31 cellular contexts compared by ENCODE assay signal in genomic region chr4:4889781-4890180, GRCh38. TPM values are rescaled to one million over a fixed set of nuclear protein-coding genes. Genes with fewer than 3 reads are reported as not detected.
"Had no signal": no experiment of that assay in that cellular context is flagged by ENCODE, and none has a peak within 500 bp of the region (broad histone marks: within the 10 kb centered on the region; RNA-seq: fewer than 3 reads in every experiment).

No MANE protein-coding gene starts in this region.

- H3K9me3 Mint-ChIP-seq: activated B cell treated with CpG ODN at 0.5 μM for 24 hours; activated CD4-positive, alpha-beta memory T cell treated with anti-CD3 and anti-CD28 coated beads, Interleukin-2, amount 10 ng/mL, durations not matched to agents 7 days and 5 days; activated CD4-positive, alpha-beta T cell treated with anti-CD3 and anti-CD28 coated beads, Interleukin-2, amount 10 ng/mL, durations not matched to agents 7 days and 5 days; activated naive CD4-positive, alpha-beta T cell treated with anti-CD3 and anti-CD28 coated beads, Interleukin-2, amount 10 ng/mL, durations not matched to agents 7 days and 5 days; activated naive CD4-positive, alpha-beta T cell treated with anti-CD3 and anti-CD28 coated beads, Interleukin-2, amount 50 U/mL, for 24 hours; activated naive CD8-positive, alpha-beta T cell treated with anti-CD3 and anti-CD28 coated beads, Interleukin-2, amount 10 ng/mL, durations not matched to agents 7 days and 5 days; activated naive CD8-positive, alpha-beta T cell treated with anti-CD3 and anti-CD28 coated beads, Interleukin-2, amount 50 U/mL, for 24 hours; activated T-cell treated with anti-CD3 and anti-CD28 coated beads, Interleukin-2, amount 50 U/mL, for 24 hours; activated T-helper 2 cell treated with anti-CD3 and anti-CD28 coated beads, Interferon-gamma antibody, Interleukin-2, Interleukin-4, amounts not matched to agents 10 μg/mL and 5 μg/mL and 100 μg/mL, durations not matched to agents 14 hours and 24 hours and 36 hours; central memory CD8-positive, alpha-beta T cell; T-helper 1 cell treated with Interleukin-12 subunit alpha and Interleukin-12 subunit beta and Interleukin-4 antibody, amounts not matched to agents 30 μg/mL and 1 μg/mL, for 36 hours; T-helper 2 cell treated with Interferon-gamma antibody and Interleukin-4, amounts not matched to agents 5 μg/mL and 100 μg/mL, for 36 hours had no signal

- H3K4me1 Mint-ChIP-seq: activated B cell treated with CpG ODN at 0.5 μM for 24 hours; activated CD4-positive, alpha-beta memory T cell treated with anti-CD3 and anti-CD28 coated beads, Interleukin-2, amount 10 ng/mL, durations not matched to agents 7 days and 5 days; activated CD4-positive, alpha-beta T cell treated with anti-CD3 and anti-CD28 coated beads, Interleukin-2, amount 10 ng/mL, durations not matched to agents 7 days and 5 days; activated CD8-positive, alpha-beta memory T cell treated with anti-CD3 and anti-CD28 coated beads, Interleukin-2, amount 10 ng/mL, durations not matched to agents 7 days and 5 days; activated naive CD4-positive, alpha-beta T cell treated with anti-CD3 and anti-CD28 coated beads, Interleukin-2, amount 10 ng/mL, durations not matched to agents 7 days and 5 days; activated naive CD4-positive, alpha-beta T cell treated with anti-CD3 and anti-CD28 coated beads, Interleukin-2, amount 50 U/mL, for 24 hours; activated naive CD8-positive, alpha-beta T cell treated with anti-CD3 and anti-CD28 coated beads, Interleukin-2, amount 10 ng/mL, durations not matched to agents 7 days and 5 days; activated naive CD8-positive, alpha-beta T cell treated with anti-CD3 and anti-CD28 coated beads, Interleukin-2, amount 50 U/mL, for 24 hours; central memory CD8-positive, alpha-beta T cell had no signal

- ATAC-seq: activated CD8-positive, alpha-beta memory T cell treated with anti-CD3 and anti-CD28 coated beads, Interleukin-2, amount 10 ng/mL, durations not matched to agents 7 days and 5 days; activated CD8-positive, alpha-beta T cell treated with anti-CD3 and anti-CD28 coated beads, Interleukin-2, amount 10 ng/mL, durations not matched to agents 7 days and 5 days; activated naive CD8-positive, alpha-beta T cell treated with anti-CD3 and anti-CD28 coated beads, Interleukin-2, amount 50 U/mL, for 24 hours had no signal

- DNase-seq: activated B cell treated with CpG ODN at 0.5 μM for 24 hours; activated CD4-positive, alpha-beta memory T cell treated with anti-CD3 and anti-CD28 coated beads, Interleukin-2, amount 10 ng/mL, durations not matched to agents 7 days and 5 days; activated CD4-positive, alpha-beta T cell treated with anti-CD3 and anti-CD28 coated beads for 4 hours; activated CD4-positive, alpha-beta T cell treated with anti-CD3 and anti-CD28 coated beads, Interleukin-2, amount 10 ng/mL, durations not matched to agents 7 days and 5 days; activated CD4-positive, alpha-beta T cell treated with anti-CD3 and anti-CD28 coated beads, Interleukin-2, amount 50 U/mL, for 48 hours; activated CD4-positive, CD25-positive, alpha-beta regulatory T cell treated with anti-CD3 and anti-CD28 coated beads, Interleukin-2, amount 50 U/mL, for 72 hours; activated CD8-positive, alpha-beta memory T cell treated with anti-CD3 and anti-CD28 coated beads for 24 hours; activated CD8-positive, alpha-beta memory T cell treated with anti-CD3 and anti-CD28 coated beads, Interleukin-2, amount 10 ng/mL, durations not matched to agents 7 days and 5 days; activated CD8-positive, alpha-beta memory T cell treated with anti-CD3 and anti-CD28 coated beads, Interleukin-2, amount 50 U/mL, for 48 hours; activated CD8-positive, alpha-beta T cell treated with anti-CD3 and anti-CD28 coated beads, Interleukin-2, amount 10 ng/mL, durations not matched to agents 7 days and 5 days; activated effector memory CD4-positive, alpha-beta T cell treated with Interleukin-2 at 50 U/mL for 16 hours; activated gamma-delta T cell; activated naive CD4-positive, alpha-beta T cell treated with anti-CD3 and anti-CD28 coated beads, Interleukin-2, amount 10 ng/mL, durations not matched to agents 7 days and 5 days; activated naive CD4-positive, alpha-beta T cell treated with Interleukin-2 at 50 U/mL for 16 hours; activated naive CD8-positive, alpha-beta T cell treated with anti-CD3 and anti-CD28 coated beads, Interleukin-2, amount 10 ng/mL, durations not matched to agents 7 days and 5 days; activated naive CD8-positive, alpha-beta T cell treated with anti-CD3 and anti-CD28 coated beads, Interleukin-2, amount 50 U/mL, for 24 hours; activated T-cell treated with anti-CD3 and anti-CD28 coated beads, Interleukin-2, amount 50 U/mL, for 24 hours; activated T-cell treated with anti-CD3 and anti-CD28 coated beads, Interleukin-2, amount 50 U/mL, for 48 hours; amygdala; caudate nucleus; cerebellar nuclear complex; T-helper 1 cell; T-helper 2 cell; T-helper 9 cell had no signal

- H3K36me3 Mint-ChIP-seq: activated CD8-positive, alpha-beta memory T cell treated with anti-CD3 and anti-CD28 coated beads, Interleukin-2, amount 10 ng/mL, durations not matched to agents 7 days and 5 days; activated naive CD4-positive, alpha-beta T cell treated with anti-CD3 and anti-CD28 coated beads, Interleukin-2, amount 10 ng/mL, durations not matched to agents 7 days and 5 days; activated naive CD4-positive, alpha-beta T cell treated with anti-CD3 and anti-CD28 coated beads, Interleukin-2, amount 50 U/mL, for 24 hours; activated naive CD8-positive, alpha-beta T cell; activated naive CD8-positive, alpha-beta T cell treated with anti-CD3 and anti-CD28 coated beads, Interleukin-2, amount 10 ng/mL, durations not matched to agents 7 days and 5 days; brain had no signal

- H3K4me3 Mint-ChIP-seq: activated B cell treated with CpG ODN at 0.5 μM for 24 hours; activated CD4-positive, alpha-beta memory T cell treated with anti-CD3 and anti-CD28 coated beads, Interleukin-2, amount 10 ng/mL, durations not matched to agents 7 days and 5 days; activated CD4-positive, alpha-beta T cell treated with anti-CD3 and anti-CD28 coated beads, Interleukin-2, amount 10 ng/mL, durations not matched to agents 7 days and 5 days; activated CD8-positive, alpha-beta memory T cell treated with anti-CD3 and anti-CD28 coated beads, Interleukin-2, amount 10 ng/mL, durations not matched to agents 7 days and 5 days; activated CD8-positive, alpha-beta T cell treated with anti-CD3 and anti-CD28 coated beads, Interleukin-2, amount 10 ng/mL, durations not matched to agents 7 days and 5 days; activated naive CD4-positive, alpha-beta T cell treated with anti-CD3 and anti-CD28 coated beads, Interleukin-2, amount 10 ng/mL, durations not matched to agents 7 days and 5 days; activated naive CD4-positive, alpha-beta T cell treated with anti-CD3 and anti-CD28 coated beads, Interleukin-2, amount 50 U/mL, for 24 hours; activated naive CD8-positive, alpha-beta T cell; activated naive CD8-positive, alpha-beta T cell treated with anti-CD3 and anti-CD28 coated beads, Interleukin-2, amount 10 ng/mL, durations not matched to agents 7 days and 5 days; activated naive CD8-positive, alpha-beta T cell treated with anti-CD3 and anti-CD28 coated beads, Interleukin-2, amount 50 U/mL, for 24 hours; activated T-cell treated with anti-CD3 and anti-CD28 coated beads, Interleukin-2, amount 50 U/mL, for 24 hours; brain; central memory CD8-positive, alpha-beta T cell; T-helper 1 cell treated with Interleukin-12 subunit alpha and Interleukin-12 subunit beta and Interleukin-4 antibody, amounts not matched to agents 30 μg/mL and 1 μg/mL, for 36 hours; T-helper 2 cell treated with Interferon-gamma antibody and Interleukin-4, amounts not matched to agents 5 μg/mL and 100 μg/mL, for 36 hours had no signal

- H3K27me3 Mint-ChIP-seq: activated CD4-positive, alpha-beta memory T cell treated with anti-CD3 and anti-CD28 coated beads, Interleukin-2, amount 10 ng/mL, durations not matched to agents 7 days and 5 days; activated naive CD4-positive, alpha-beta T cell treated with anti-CD3 and anti-CD28 coated beads, Interleukin-2, amount 10 ng/mL, durations not matched to agents 7 days and 5 days had no signal

- H3K27ac Mint-ChIP-seq: activated B cell treated with CpG ODN at 0.5 μM for 24 hours; activated CD4-positive, alpha-beta memory T cell treated with anti-CD3 and anti-CD28 coated beads, Interleukin-2, amount 10 ng/mL, durations not matched to agents 7 days and 5 days; activated CD4-positive, alpha-beta T cell treated with anti-CD3 and anti-CD28 coated beads, Interleukin-2, amount 10 ng/mL, durations not matched to agents 7 days and 5 days; activated CD8-positive, alpha-beta memory T cell treated with anti-CD3 and anti-CD28 coated beads, Interleukin-2, amount 10 ng/mL, durations not matched to agents 7 days and 5 days; activated CD8-positive, alpha-beta T cell treated with anti-CD3 and anti-CD28 coated beads, Interleukin-2, amount 10 ng/mL, durations not matched to agents 7 days and 5 days; activated naive CD4-positive, alpha-beta T cell treated with anti-CD3 and anti-CD28 coated beads, Interleukin-2, amount 10 ng/mL, durations not matched to agents 7 days and 5 days; activated naive CD4-positive, alpha-beta T cell treated with anti-CD3 and anti-CD28 coated beads, Interleukin-2, amount 50 U/mL, for 24 hours; activated naive CD8-positive, alpha-beta T cell; activated naive CD8-positive, alpha-beta T cell treated with anti-CD3 and anti-CD28 coated beads, Interleukin-2, amount 10 ng/mL, durations not matched to agents 7 days and 5 days; activated naive CD8-positive, alpha-beta T cell treated with anti-CD3 and anti-CD28 coated beads, Interleukin-2, amount 50 U/mL, for 24 hours; activated T-cell treated with anti-CD3 and anti-CD28 coated beads, Interleukin-2, amount 50 U/mL, for 24 hours; activated T-helper 2 cell treated with anti-CD3 and anti-CD28 coated beads, Interferon-gamma antibody, Interleukin-2, Interleukin-4, amounts not matched to agents 10 μg/mL and 5 μg/mL and 100 μg/mL, durations not matched to agents 14 hours and 24 hours and 36 hours; T-helper 1 cell treated with Interleukin-12 subunit alpha and Interleukin-12 subunit beta and Interleukin-4 antibody, amounts not matched to agents 30 μg/mL and 1 μg/mL, for 36 hours; T-helper 2 cell treated with Interferon-gamma antibody and Interleukin-4, amounts not matched to agents 5 μg/mL and 100 μg/mL, for 36 hours had no signal

RNA-seq across cellular contexts. Expression of gene MSX1, which starts 30.3 kb away (rescaled TPM):
- total RNA-seq: activated B cell treated with CpG ODN at 0.5 μM for 24 hours; activated CD4-positive, alpha-beta memory T cell treated with anti-CD3 and anti-CD28 coated beads, Interleukin-2, amount 10 ng/mL, durations not matched to agents 7 days and 5 days; activated CD4-positive, alpha-beta T cell treated with anti-CD3 and anti-CD28 coated beads, Interleukin-2, amount 10 ng/mL, durations not matched to agents 7 days and 5 days; activated CD8-positive, alpha-beta T cell treated with anti-CD3 and anti-CD28 coated beads, Interleukin-2, amount 10 ng/mL, durations not matched to agents 7 days and 5 days; activated naive CD8-positive, alpha-beta T cell treated with anti-CD3 and anti-CD28 coated beads, Interleukin-2, amount 10 ng/mL, durations not matched to agents 7 days and 5 days; activated T-helper 2 cell treated with anti-CD3 and anti-CD28 coated beads, Interferon-gamma antibody, Interleukin-2, Interleukin-4, amounts not matched to agents 10 μg/mL and 5 μg/mL and 100 μg/mL, durations not matched to agents 14 hours and 24 hours and 36 hours had no signal
